27 cellular contexts compared by ENCODE assay signal in the genomic region with DNA sequence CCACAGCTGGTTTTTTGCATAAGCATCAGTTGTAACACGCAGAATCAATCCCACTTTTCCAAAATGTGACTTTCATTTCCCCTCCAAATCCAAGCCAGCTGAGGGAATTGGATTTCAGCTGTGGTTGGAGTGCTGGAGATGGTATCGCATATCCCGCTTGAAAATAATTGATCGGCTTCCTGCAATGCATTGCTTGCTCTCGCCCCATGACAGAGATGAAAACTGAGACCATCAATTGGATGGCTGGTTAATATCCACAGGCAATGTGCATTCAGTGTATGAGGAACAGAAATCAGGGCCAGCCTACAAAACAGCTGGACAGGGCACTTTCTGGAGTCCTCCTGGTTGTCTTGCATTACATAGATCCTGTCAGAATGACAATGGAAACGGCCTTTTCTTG.
"Had no signal": no experiment of that assay in that cellular context is flagged by ENCODE, and none has a peak within 500 bp of the region (broad histone marks: within the 10 kb centered on the region; RNA-seq: fewer than 3 reads in every experiment).

No MANE protein-coding gene starts in this region.

- H3K27ac Mint-ChIP-seq: memory B cell; mesothelial cell of epicardium; naive B cell; natural killer cell treated with Interleukin-12 subunit alpha and Interleukin-12 subunit beta and Interleukin-15 and Interleukin-18, amount 100 ng/mL, for 72 hours; stimulated activated memory B cell treated with anti-CD40 and anti-IgM and Interleukin-4, amounts not matched to agents 10 μg/mL and 1 μg/mL and 100 μg/mL, for 72 hours had no signal

- H3K4me2 ChIP-seq: hepatocyte had no signal

- H3K9me3 ChIP-seq: gastrocnemius medialis, heart left ventricle, mucosa of descending colon, prostate gland, sigmoid colon, thoracic aorta, tibial nerve, upper lobe of left lung, uterus had no signal

- FAIRE-seq: colon, kidney had no signal

- H2AFZ ChIP-seq: hepatocyte had no signal

- H3K36me3 ChIP-seq: gastrocnemius medialis, heart left ventricle, prostate gland, sigmoid colon, thoracic aorta, tibial nerve, upper lobe of left lung, uterus had no signal

- H3K4me3 Mint-ChIP-seq: memory B cell; mesothelial cell of epicardium; naive B cell; natural killer cell treated with Interleukin-12 subunit alpha and Interleukin-12 subunit beta and Interleukin-15 and Interleukin-18, amount 100 ng/mL, for 72 hours; neural crest cell; stimulated activated memory B cell treated with anti-CD40 and anti-IgM and Interleukin-4, amounts not matched to agents 10 μg/mL and 1 μg/mL and 100 μg/mL, for 72 hours had no signal

- H3K9me3 Mint-ChIP-seq: mesothelial cell of epicardium; naive B cell; natural killer cell treated with Interleukin-12 subunit alpha and Interleukin-12 subunit beta and Interleukin-15 and Interleukin-18, amount 100 ng/mL, for 72 hours; neural crest cell; stimulated activated memory B cell treated with anti-CD40 and anti-IgM and Interleukin-4, amounts not matched to agents 10 μg/mL and 1 μg/mL and 100 μg/mL, for 72 hours had no signal

- H3K79me2 ChIP-seq: hepatocyte had no signal

- H3K27ac ChIP-seq: epithelial cell of prostate, gastrocnemius medialis, heart left ventricle, hepatocyte, prostate gland, sigmoid colon, thoracic aorta, tibial nerve, upper lobe of left lung, uterus had no signal

- H3K4me1 ChIP-seq: gastrocnemius medialis, heart left ventricle, prostate gland, tibial nerve, upper lobe of left lung, uterus had no signal

- DNase-seq: dorsolateral prefrontal cortex; effector CD4-positive, alpha-beta T cell; foreskin fibroblast; gastrocnemius medialis; heart left ventricle; kidney; mucosa of descending colon; naive B cell; right cardiac atrium; sigmoid colon; stimulated activated CD4-positive, alpha-beta T cell treated with anti-CD3 and anti-CD28 coated beads, Interleukin-2, amount 100 ng/mL, for 24 hours; stimulated activated CD4-positive, alpha-beta T cell treated with anti-CD3 and anti-CD28 coated beads, Interleukin-4, amount 100 ng/mL, for 4 hours; stimulated activated naive CD8-positive, alpha-beta T cell treated with anti-CD3 and anti-CD28 coated beads, Interleukin-15, Interleukin-2, amounts not matched to agents 100 U/mL and 50 U/mL, for 24 hours; upper lobe of left lung; uterus had no signal

- H3K27me3 ChIP-seq: dorsolateral prefrontal cortex, gastrocnemius medialis, heart left ventricle, hepatocyte, sigmoid colon, tibial nerve, upper lobe of left lung, uterus had no signal

- H3K4me1 Mint-ChIP-seq: memory B cell; naive B cell; stimulated activated memory B cell treated with anti-CD40 and anti-IgM and Interleukin-4, amounts not matched to agents 10 μg/mL and 1 μg/mL and 100 μg/mL, for 72 hours had no signal

- H3K36me3 Mint-ChIP-seq: memory B cell; mesothelial cell of epicardium; naive B cell; natural killer cell treated with Interleukin-12 subunit alpha and Interleukin-12 subunit beta and Interleukin-15 and Interleukin-18, amount 100 ng/mL, for 72 hours; stimulated activated memory B cell treated with anti-CD40 and anti-IgM and Interleukin-4, amounts not matched to agents 10 μg/mL and 1 μg/mL and 100 μg/mL, for 72 hours had no signal

- H3K4me3 ChIP-seq: dorsolateral prefrontal cortex, gastrocnemius medialis, heart left ventricle, hepatocyte, lung, mucosa of descending colon, prostate gland, sigmoid colon, thoracic aorta, tibial nerve, upper lobe of left lung, uterus had no signal
